Comparison of ENCODE assay signal across 16 cellular contexts in the genomic region with DNA sequence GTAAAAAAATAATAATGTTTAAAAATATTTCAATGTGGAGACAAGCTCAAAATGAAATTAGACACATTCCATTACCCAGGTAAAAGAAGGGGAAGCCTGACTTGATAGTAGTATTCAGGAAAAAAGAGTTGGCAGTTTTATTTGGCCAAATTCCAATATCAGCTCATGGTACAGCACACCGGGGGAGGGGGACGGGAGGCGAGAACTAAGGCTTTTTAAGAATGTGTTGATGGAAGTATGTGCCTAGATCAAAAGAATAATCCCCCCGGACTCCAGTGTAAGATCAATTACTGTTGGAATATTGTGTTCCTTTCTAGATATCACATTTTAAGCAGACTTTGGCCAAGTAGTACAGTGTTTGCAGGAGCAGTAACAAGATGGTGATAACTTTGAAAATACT.
"Had no signal": no experiment of that assay in that cellular context is flagged by ENCODE, and none has a peak within 500 bp of the region (broad histone marks: within the 10 kb centered on the region; RNA-seq: fewer than 3 reads in every experiment).

No MANE protein-coding gene starts in this region.

- H3K4me1 ChIP-seq: esophagus squamous epithelium, upper lobe of right lung had no signal

- H3K27ac ChIP-seq: esophagus squamous epithelium, right atrium auricular region, upper lobe of right lung, VCaP had no signal

- H3K36me3 ChIP-seq: esophagus squamous epithelium, right atrium auricular region, upper lobe of right lung had no signal

- H3K9me3 ChIP-seq: esophagus squamous epithelium, right atrium auricular region, upper lobe of right lung had no signal

- H3K4me3 ChIP-seq: esophagus squamous epithelium, right atrium auricular region, upper lobe of right lung had no signal

- H3K27me3 Mint-ChIP-seq: activated naive CD8-positive, alpha-beta T cell treated with anti-CD3 and anti-CD28 coated beads, Interleukin-2, amount 50 U/mL, for 24 hours; progenitor cell of endocrine pancreas; stimulated activated naive B cell treated with anti-CD40 and anti-IgM and Interleukin-4, amounts not matched to agents 10 μg/mL and 1 μg/mL and 100 μg/mL, for 72 hours had no signal

- H3K9me3 Mint-ChIP-seq: activated naive CD4-positive, alpha-beta T cell treated with anti-CD3 and anti-CD28 coated beads for 36 hours; activated naive CD8-positive, alpha-beta T cell treated with anti-CD3 and anti-CD28 coated beads, Interleukin-2, amount 50 U/mL, for 24 hours; activated T-helper 2 cell treated with anti-CD3 and anti-CD28 coated beads, Interferon-gamma antibody, Interleukin-2, Interleukin-4, amounts not matched to agents 10 μg/mL and 5 μg/mL and 100 μg/mL, durations not matched to agents 14 hours and 24 hours and 36 hours; natural killer cell; stimulated activated naive B cell treated with anti-CD40 and anti-IgM and Interleukin-4, amounts not matched to agents 10 μg/mL and 1 μg/mL and 100 μg/mL, for 72 hours had no signal

- H3K36me3 Mint-ChIP-seq: natural killer cell had no signal

- H3K4me3 Mint-ChIP-seq: activated naive CD4-positive, alpha-beta T cell treated with anti-CD3 and anti-CD28 coated beads for 36 hours; activated naive CD8-positive, alpha-beta T cell treated with anti-CD3 and anti-CD28 coated beads, Interleukin-2, amount 50 U/mL, for 24 hours; natural killer cell; stimulated activated naive B cell treated with anti-CD40 and anti-IgM and Interleukin-4, amounts not matched to agents 10 μg/mL and 1 μg/mL and 100 μg/mL, for 72 hours had no signal

- ATAC-seq: activated naive CD8-positive, alpha-beta T cell treated with anti-CD3 and anti-CD28 coated beads, Interleukin-2, amount 50 U/mL, for 24 hours; left lobe of liver; natural killer cell; stimulated activated naive B cell treated with anti-CD40 and anti-IgM and Interleukin-4, amounts not matched to agents 10 μg/mL and 1 μg/mL and 100 μg/mL, for 72 hours; upper lobe of right lung had no signal

- H3K27ac Mint-ChIP-seq: activated naive CD4-positive, alpha-beta T cell treated with anti-CD3 and anti-CD28 coated beads for 36 hours; activated naive CD8-positive, alpha-beta T cell treated with anti-CD3 and anti-CD28 coated beads, Interleukin-2, amount 50 U/mL, for 24 hours; activated T-helper 2 cell treated with anti-CD3 and anti-CD28 coated beads, Interferon-gamma antibody, Interleukin-2, Interleukin-4, amounts not matched to agents 10 μg/mL and 5 μg/mL and 100 μg/mL, durations not matched to agents 14 hours and 24 hours and 36 hours; natural killer cell; progenitor cell of endocrine pancreas; stimulated activated naive B cell treated with anti-CD40 and anti-IgM and Interleukin-4, amounts not matched to agents 10 μg/mL and 1 μg/mL and 100 μg/mL, for 72 hours had no signal

- DNase-seq: activated CD4-positive, alpha-beta T cell treated with anti-CD3 and anti-CD28 coated beads, Interleukin-2, amount 50 U/mL, for 48 hours; activated naive CD4-positive, alpha-beta T cell treated with anti-CD3 and anti-CD28 coated beads for 36 hours; activated naive CD8-positive, alpha-beta T cell treated with anti-CD3 and anti-CD28 coated beads, Interleukin-2, amount 50 U/mL, for 24 hours; activated T-cell treated with anti-CD3 and anti-CD28 coated beads, Interleukin-2, amount 50 U/mL, for 1 hour; esophagus squamous epithelium; foreskin melanocyte; head of caudate nucleus; natural killer cell; stimulated activated CD4-positive, alpha-beta T cell treated with anti-CD3 and anti-CD28 coated beads, Interleukin-2, amount 100 ng/mL, for 48 hours; stimulated activated naive B cell treated with anti-CD40 and anti-IgM and Interleukin-4, amounts not matched to agents 10 μg/mL and 1 μg/mL and 100 μg/mL, for 72 hours; upper lobe of right lung had no signal

- H3K27me3 ChIP-seq: esophagus squamous epithelium, right atrium auricular region, upper lobe of right lung had no signal
